ENCODE assay signal across 40 cellular contexts in the genomic region with DNA sequence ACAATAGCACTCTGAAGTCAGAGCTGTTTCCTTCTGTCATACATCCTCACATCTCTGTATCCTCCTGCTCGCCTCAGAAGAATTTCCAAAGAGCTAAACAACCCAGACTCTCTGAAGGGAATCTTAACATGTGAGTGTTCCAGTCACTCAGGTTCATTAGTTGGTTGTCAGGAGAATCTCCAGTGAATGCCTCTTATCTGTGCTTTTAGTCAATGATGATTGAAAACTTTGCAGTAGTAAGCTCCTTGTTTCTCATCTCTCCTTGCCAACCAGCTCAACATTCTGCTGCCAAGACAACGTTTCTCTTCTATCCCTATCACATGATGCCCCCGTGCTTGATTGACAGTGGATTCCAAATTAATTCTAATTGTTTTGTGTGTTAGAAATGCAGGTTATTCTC.
"Had no signal": no experiment of that assay in that cellular context is flagged by ENCODE, and none has a peak within 500 bp of the region (broad histone marks: within the 10 kb centered on the region; RNA-seq: fewer than 3 reads in every experiment).

No MANE protein-coding gene starts in this region.

- FAIRE-seq: astrocyte, TTC549 had no signal

- H3K27me3 ChIP-seq: body of pancreas, brain microvascular endothelial cell, breast epithelium, cardiac muscle cell had no signal

- H3K4me3 ChIP-seq: body of pancreas, breast epithelium, cardiac muscle cell had no signal

- H3K4me1 Mint-ChIP-seq: activated CD4-positive, alpha-beta memory T cell treated with anti-CD3 and anti-CD28 coated beads, Interleukin-2, amount 10 ng/mL, durations not matched to agents 7 days and 5 days; activated CD4-positive, alpha-beta T cell treated with anti-CD3 and anti-CD28 coated beads for 36 hours; activated CD4-positive, alpha-beta T cell treated with anti-CD3 and anti-CD28 coated beads, Interleukin-2, amount 10 ng/mL, durations not matched to agents 7 days and 5 days; activated CD8-positive, alpha-beta memory T cell treated with anti-CD3 and anti-CD28 coated beads, Interleukin-2, amount 10 ng/mL, durations not matched to agents 7 days and 5 days; activated naive CD4-positive, alpha-beta T cell treated with anti-CD3 and anti-CD28 coated beads, Interleukin-2, amount 10 ng/mL, durations not matched to agents 7 days and 5 days; activated naive CD4-positive, alpha-beta T cell treated with anti-CD3 and anti-CD28 coated beads, Interleukin-2, amount 50 U/mL, for 24 hours; activated naive CD8-positive, alpha-beta T cell treated with anti-CD3 and anti-CD28 coated beads, Interleukin-2, amount 10 ng/mL, durations not matched to agents 7 days and 5 days; activated naive CD8-positive, alpha-beta T cell treated with anti-CD3 and anti-CD28 coated beads, Interleukin-2, amount 50 U/mL, for 24 hours; central memory CD8-positive, alpha-beta T cell had no signal

- H3K36me3 Mint-ChIP-seq: activated CD8-positive, alpha-beta memory T cell treated with anti-CD3 and anti-CD28 coated beads, Interleukin-2, amount 10 ng/mL, durations not matched to agents 7 days and 5 days; activated naive CD4-positive, alpha-beta T cell treated with anti-CD3 and anti-CD28 coated beads, Interleukin-2, amount 10 ng/mL, durations not matched to agents 7 days and 5 days; activated naive CD4-positive, alpha-beta T cell treated with anti-CD3 and anti-CD28 coated beads, Interleukin-2, amount 50 U/mL, for 24 hours; activated naive CD8-positive, alpha-beta T cell; activated naive CD8-positive, alpha-beta T cell treated with anti-CD3 and anti-CD28 coated beads, Interleukin-2, amount 10 ng/mL, durations not matched to agents 7 days and 5 days; WTC11 had no signal

- H3K36me3 ChIP-seq: brain microvascular endothelial cell, breast epithelium, cardiac muscle cell, WERI-Rb-1 had no signal

- H3K27me3 Mint-ChIP-seq: activated CD4-positive, alpha-beta T cell treated with anti-CD3 and anti-CD28 coated beads, Interleukin-2, amount 10 ng/mL, durations not matched to agents 7 days and 5 days; activated naive CD4-positive, alpha-beta T cell treated with anti-CD3 and anti-CD28 coated beads, Interleukin-2, amount 10 ng/mL, durations not matched to agents 7 days and 5 days had no signal

- H3K9me3 ChIP-seq: body of pancreas, breast epithelium had no signal

- DNase-seq: activated CD4-positive, alpha-beta memory T cell treated with anti-CD3 and anti-CD28 coated beads, Interleukin-2, amount 10 ng/mL, durations not matched to agents 7 days and 5 days; activated CD4-positive, alpha-beta T cell treated with anti-CD3 and anti-CD28 coated beads for 1 hour; activated CD4-positive, alpha-beta T cell treated with anti-CD3 and anti-CD28 coated beads for 36 hours; activated CD4-positive, alpha-beta T cell treated with anti-CD3 and anti-CD28 coated beads for 48 hours; activated CD4-positive, alpha-beta T cell treated with anti-CD3 and anti-CD28 coated beads, Interleukin-2, amount 10 ng/mL, durations not matched to agents 7 days and 5 days; activated CD4-positive, alpha-beta T cell treated with anti-CD3 and anti-CD28 coated beads, Interleukin-2, amount 50 U/mL, for 48 hours; activated CD4-positive, CD25-positive, alpha-beta regulatory T cell; activated CD8-positive, alpha-beta memory T cell treated with anti-CD3 and anti-CD28 coated beads for 24 hours; activated CD8-positive, alpha-beta memory T cell treated with anti-CD3 and anti-CD28 coated beads, Interleukin-2, amount 10 ng/mL, durations not matched to agents 7 days and 5 days; activated CD8-positive, alpha-beta memory T cell treated with anti-CD3 and anti-CD28 coated beads, Interleukin-2, amount 50 U/mL, for 48 hours; activated CD8-positive, alpha-beta T cell treated with anti-CD3 and anti-CD28 coated beads, Interleukin-2, amount 10 ng/mL, durations not matched to agents 7 days and 5 days; activated effector memory CD4-positive, alpha-beta T cell treated with Interleukin-2 at 50 U/mL for 16 hours; activated gamma-delta T cell; activated naive CD4-positive, alpha-beta T cell treated with anti-CD3 and anti-CD28 coated beads, Interleukin-2, amount 10 ng/mL, durations not matched to agents 7 days and 5 days; activated naive CD4-positive, alpha-beta T cell treated with Interleukin-2 at 50 U/mL for 16 hours; activated naive CD8-positive, alpha-beta T cell treated with anti-CD3 and anti-CD28 coated beads, Interleukin-2, amount 10 ng/mL, durations not matched to agents 7 days and 5 days; activated naive CD8-positive, alpha-beta T cell treated with anti-CD3 and anti-CD28 coated beads, Interleukin-2, amount 50 U/mL, for 24 hours; activated T-cell treated with anti-CD3 and anti-CD28 coated beads, Interleukin-2, amount 50 U/mL, for 24 hours; activated T-cell treated with anti-CD3 and anti-CD28 coated beads, Interleukin-2, amount 50 U/mL, for 48 hours; aorta; body of pancreas; brain microvascular endothelial cell; caudate nucleus; cerebellar nuclear complex; T-helper 1 cell; T-helper 2 cell; T-helper 9 cell; WERI-Rb-1 had no signal

- H3K27ac Mint-ChIP-seq: activated CD4-positive, alpha-beta memory T cell treated with anti-CD3 and anti-CD28 coated beads, Interleukin-2, amount 10 ng/mL, durations not matched to agents 7 days and 5 days; activated CD4-positive, alpha-beta T cell treated with anti-CD3 and anti-CD28 coated beads for 36 hours; activated CD4-positive, alpha-beta T cell treated with anti-CD3 and anti-CD28 coated beads, Interleukin-2, amount 10 ng/mL, durations not matched to agents 7 days and 5 days; activated CD8-positive, alpha-beta memory T cell treated with anti-CD3 and anti-CD28 coated beads, Interleukin-2, amount 10 ng/mL, durations not matched to agents 7 days and 5 days; activated CD8-positive, alpha-beta T cell treated with anti-CD3 and anti-CD28 coated beads, Interleukin-2, amount 10 ng/mL, durations not matched to agents 7 days and 5 days; activated naive CD4-positive, alpha-beta T cell treated with anti-CD3 and anti-CD28 coated beads, Interleukin-2, amount 10 ng/mL, durations not matched to agents 7 days and 5 days; activated naive CD4-positive, alpha-beta T cell treated with anti-CD3 and anti-CD28 coated beads, Interleukin-2, amount 50 U/mL, for 24 hours; activated naive CD8-positive, alpha-beta T cell; activated naive CD8-positive, alpha-beta T cell treated with anti-CD3 and anti-CD28 coated beads, Interleukin-2, amount 10 ng/mL, durations not matched to agents 7 days and 5 days; activated naive CD8-positive, alpha-beta T cell treated with anti-CD3 and anti-CD28 coated beads, Interleukin-2, amount 50 U/mL, for 24 hours; activated T-cell treated with anti-CD3 and anti-CD28 coated beads, Interleukin-2, amount 50 U/mL, for 24 hours; activated T-helper 2 cell treated with anti-CD3 and anti-CD28 coated beads, Interferon-gamma antibody, Interleukin-2, Interleukin-4, amounts not matched to agents 10 μg/mL and 5 μg/mL and 100 μg/mL, durations not matched to agents 14 hours and 24 hours and 36 hours; T-helper 1 cell treated with Interleukin-12 subunit alpha and Interleukin-12 subunit beta and Interleukin-4 antibody, amounts not matched to agents 30 μg/mL and 1 μg/mL, for 36 hours; T-helper 2 cell treated with Interferon-gamma antibody and Interleukin-4, amounts not matched to agents 5 μg/mL and 100 μg/mL, for 36 hours; WTC11 had no signal

- ATAC-seq: activated CD4-positive, alpha-beta T cell treated with anti-CD3 and anti-CD28 coated beads for 36 hours; activated CD4-positive, CD25-positive, alpha-beta regulatory T cell treated with anti-CD3 and anti-CD28 coated beads, Interleukin-2, amount 50 U/mL, for 24 hours; activated CD8-positive, alpha-beta memory T cell treated with anti-CD3 and anti-CD28 coated beads, Interleukin-2, amount 10 ng/mL, durations not matched to agents 7 days and 5 days; activated CD8-positive, alpha-beta T cell treated with anti-CD3 and anti-CD28 coated beads, Interleukin-2, amount 10 ng/mL, durations not matched to agents 7 days and 5 days; activated naive CD8-positive, alpha-beta T cell treated with anti-CD3 and anti-CD28 coated beads, Interleukin-2, amount 50 U/mL, for 24 hours; body of pancreas; WTC11 had no signal

- H3K9me3 Mint-ChIP-seq: activated CD4-positive, alpha-beta memory T cell treated with anti-CD3 and anti-CD28 coated beads, Interleukin-2, amount 10 ng/mL, durations not matched to agents 7 days and 5 days; activated CD4-positive, alpha-beta T cell treated with anti-CD3 and anti-CD28 coated beads, Interleukin-2, amount 10 ng/mL, durations not matched to agents 7 days and 5 days; activated naive CD4-positive, alpha-beta T cell treated with anti-CD3 and anti-CD28 coated beads, Interleukin-2, amount 10 ng/mL, durations not matched to agents 7 days and 5 days; activated naive CD4-positive, alpha-beta T cell treated with anti-CD3 and anti-CD28 coated beads, Interleukin-2, amount 50 U/mL, for 24 hours; activated naive CD8-positive, alpha-beta T cell treated with anti-CD3 and anti-CD28 coated beads, Interleukin-2, amount 10 ng/mL, durations not matched to agents 7 days and 5 days; activated naive CD8-positive, alpha-beta T cell treated with anti-CD3 and anti-CD28 coated beads, Interleukin-2, amount 50 U/mL, for 24 hours; activated T-cell treated with anti-CD3 and anti-CD28 coated beads, Interleukin-2, amount 50 U/mL, for 24 hours; activated T-helper 2 cell treated with anti-CD3 and anti-CD28 coated beads, Interferon-gamma antibody, Interleukin-2, Interleukin-4, amounts not matched to agents 10 μg/mL and 5 μg/mL and 100 μg/mL, durations not matched to agents 14 hours and 24 hours and 36 hours; T-helper 1 cell treated with Interleukin-12 subunit alpha and Interleukin-12 subunit beta and Interleukin-4 antibody, amounts not matched to agents 30 μg/mL and 1 μg/mL, for 36 hours; T-helper 2 cell treated with Interferon-gamma antibody and Interleukin-4, amounts not matched to agents 5 μg/mL and 100 μg/mL, for 36 hours; WTC11 had no signal

- H3K4me1 ChIP-seq: body of pancreas, breast epithelium had no signal

- H3K27ac ChIP-seq: body of pancreas, brain microvascular endothelial cell, breast epithelium, cardiac muscle cell, WERI-Rb-1 had no signal

- H3K4me3 Mint-ChIP-seq: activated CD4-positive, alpha-beta memory T cell treated with anti-CD3 and anti-CD28 coated beads, Interleukin-2, amount 10 ng/mL, durations not matched to agents 7 days and 5 days; activated CD4-positive, alpha-beta T cell treated with anti-CD3 and anti-CD28 coated beads for 36 hours; activated CD4-positive, alpha-beta T cell treated with anti-CD3 and anti-CD28 coated beads, Interleukin-2, amount 10 ng/mL, durations not matched to agents 7 days and 5 days; activated CD8-positive, alpha-beta memory T cell treated with anti-CD3 and anti-CD28 coated beads, Interleukin-2, amount 10 ng/mL, durations not matched to agents 7 days and 5 days; activated CD8-positive, alpha-beta T cell treated with anti-CD3 and anti-CD28 coated beads, Interleukin-2, amount 10 ng/mL, durations not matched to agents 7 days and 5 days; activated naive CD4-positive, alpha-beta T cell treated with anti-CD3 and anti-CD28 coated beads, Interleukin-2, amount 10 ng/mL, durations not matched to agents 7 days and 5 days; activated naive CD4-positive, alpha-beta T cell treated with anti-CD3 and anti-CD28 coated beads, Interleukin-2, amount 50 U/mL, for 24 hours; activated naive CD8-positive, alpha-beta T cell; activated naive CD8-positive, alpha-beta T cell treated with anti-CD3 and anti-CD28 coated beads, Interleukin-2, amount 10 ng/mL, durations not matched to agents 7 days and 5 days; activated naive CD8-positive, alpha-beta T cell treated with anti-CD3 and anti-CD28 coated beads, Interleukin-2, amount 50 U/mL, for 24 hours; activated T-cell treated with anti-CD3 and anti-CD28 coated beads, Interleukin-2, amount 50 U/mL, for 24 hours; central memory CD8-positive, alpha-beta T cell; T-helper 1 cell treated with Interleukin-12 subunit alpha and Interleukin-12 subunit beta and Interleukin-4 antibody, amounts not matched to agents 30 μg/mL and 1 μg/mL, for 36 hours; T-helper 2 cell treated with Interferon-gamma antibody and Interleukin-4, amounts not matched to agents 5 μg/mL and 100 μg/mL, for 36 hours; WTC11 had no signal
